15 cellular contexts compared by ENCODE assay signal in genomic region chr13:51777921-51778320, GRCh38. TPM values are rescaled to one million over a fixed set of nuclear protein-coding genes. Genes with fewer than 3 reads are reported as not detected.
DNase-seq lines count a peak whose midpoint lies in the region; ATAC-seq and TF ChIP-seq lines count a peak whose summit lies in the region.
"Had no signal": no experiment of that assay in that cellular context is flagged by ENCODE, and none has a peak within 500 bp of the region (broad histone marks: within the 10 kb centered on the region; RNA-seq: fewer than 3 reads in every experiment).

No MANE protein-coding gene starts in this region.

- no peaks in the 10 kb centered on the region for H3K27me3 ChIP-seq in endodermal cell (ENCODE audit: control insufficient read depth, insufficient read depth, low read length, poor library complexity, severe bottlenecking)
- H3K27me3 ChIP-seq: BLaER1 treated with 17β-estradiol and CSF1 and Interleukin-3, amounts not matched to agents 10 nM and 100 nM had no signal

- no peak overlapping the region for H3K27ac ChIP-seq in HEK293 (ENCODE audit: extremely low read depth, low read depth, low read length)
- peak overlapping the region; percentile 58 for H3K27ac ChIP-seq in endodermal cell (ENCODE audit: low read depth, low read length)
- H3K27ac ChIP-seq: BLaER1 treated with 17β-estradiol and CSF1 and Interleukin-3, amounts not matched to agents 10 nM and 100 nM had no signal

- H3K4me3 Mint-ChIP-seq in T-helper 17 cell (no peak overlapping the region), endodermal cell (no peak overlapping the region), neural crest cell (no peak overlapping the region)
- no peak overlapping the region for H3K4me3 Mint-ChIP-seq in stimulated activated memory B cell treated with anti-CD40 and anti-IgM and Interleukin-4, amounts not matched to agents 10 μg/mL and 1 μg/mL and 100 μg/mL, for 72 hours
- H3K4me3 Mint-ChIP-seq: B cell; CD8-positive, alpha-beta T cell; H9; IgD-negative memory B cell had no signal

- CTCF ChIA-PET in HEK293 (lab: Yijun Ruan, JAX) = interaction anchor here (0.8 kb wide), 1 partner anchor 20 kb away, joined by 4 read pairs; no protein-coding TSS in a partner anchor

- WGBS in endodermal cell (ENCODE audit: insufficient coverage in 1 of 2, insufficient read length in 1 of 2), 2 experiments = 92 to 93% methylated on average over 8 to 9 of the region's 9 CpGs

- H3K4me1 Mint-ChIP-seq in T-helper 17 cell (peaks cover 9% of the 10 kb centered on the region), endodermal cell (peaks cover 4% of the 10 kb centered on the region), neural crest cell (peaks cover 11% of the 10 kb centered on the region)
- H3K4me1 Mint-ChIP-seq in stimulated activated memory B cell treated with anti-CD40 and anti-IgM and Interleukin-4, amounts not matched to agents 10 μg/mL and 1 μg/mL and 100 μg/mL, for 72 hours = peaks cover 17% of the 10 kb centered on the region

- ATAC-seq in T-helper 17 cell = no peak
- ATAC-seq in stimulated activated memory B cell treated with anti-CD40 and anti-IgM and Interleukin-4, amounts not matched to agents 10 μg/mL and 1 μg/mL and 100 μg/mL, for 72 hours = no peak
- ATAC-seq in HG03159 (IDR thresholded peaks at IDR 0.05; ENCODE audit: unreplicated experiment) = no peak
- ATAC-seq in GM18520 (IDR thresholded peaks at IDR 0.05; ENCODE audit: unreplicated experiment) = no peak
- ATAC-seq: CD8-positive, alpha-beta T cell had no signal

- DNase-seq in T-helper 17 cell (no peak), endodermal cell (no peak), neural crest cell (ENCODE audit: low read depth, low spot score) (no peak), SIG-M5 treated with dmso at 0.1 percent for 504 hours (lab: John Stamatoyannopoulos, UW; ENCODE audit: unreplicated experiment) (no peak)
- DNase-seq: Calu3; CD8-positive, alpha-beta T cell; GF-D8; H9 had no signal

- no peaks in the 10 kb centered on the region for H3K27me3 Mint-ChIP-seq in T-helper 17 cell
- no peaks in the 10 kb centered on the region for H3K27me3 Mint-ChIP-seq in endodermal cell (ENCODE audit: insufficient read depth)
- H3K27me3 Mint-ChIP-seq in neural crest cell (ENCODE audit: low read depth) = no peaks in the 10 kb centered on the region
- H3K27me3 Mint-ChIP-seq in stimulated activated memory B cell treated with anti-CD40 and anti-IgM and Interleukin-4, amounts not matched to agents 10 μg/mL and 1 μg/mL and 100 μg/mL, for 72 hours = no peaks in the 10 kb centered on the region
- H3K27me3 Mint-ChIP-seq: B cell, IgD-negative memory B cell had no signal

- POLR2A ChIA-PET in HEK293 (lab: Yijun Ruan, JAX) = no interaction called here

- H3K4me1 ChIP-seq in HEK293 (ENCODE audit: control insufficient read depth, insufficient read depth, low read length) (no peaks in the 10 kb centered on the region), endodermal cell (ENCODE audit: control insufficient read depth, insufficient read depth, low read length) (peaks cover 3% of the 10 kb centered on the region)

- H3K36me3 ChIP-seq in HEK293 (ENCODE audit: control insufficient read depth in 2 of 2, insufficient read depth in 1 of 2, low read length in 2 of 2) (no peaks in the 10 kb centered on the region), endodermal cell (ENCODE audit: control insufficient read depth, insufficient read depth, low read length) (no peaks in the 10 kb centered on the region)
- H3K36me3 ChIP-seq: BLaER1 treated with 17β-estradiol and CSF1 and Interleukin-3, amounts not matched to agents 10 nM and 100 nM had no signal

- H3K4me3 ChIP-seq in HEK293 (ENCODE audit: low read depth, low read length) = no peak overlapping the region
- no peak overlapping the region for H3K4me3 ChIP-seq in endodermal cell (ENCODE audit: low read length)
- H3K4me3 ChIP-seq: BLaER1 treated with 17β-estradiol and CSF1 and Interleukin-3, amounts not matched to agents 10 nM and 100 nM had no signal

- H3K9me3 Mint-ChIP-seq in endodermal cell (peaks cover 1% of the 10 kb centered on the region), neural crest cell (no peaks in the 10 kb centered on the region)
- no peaks in the 10 kb centered on the region for H3K9me3 Mint-ChIP-seq in stimulated activated memory B cell treated with anti-CD40 and anti-IgM and Interleukin-4, amounts not matched to agents 10 μg/mL and 1 μg/mL and 100 μg/mL, for 72 hours
- H3K9me3 Mint-ChIP-seq: CD8-positive, alpha-beta T cell; H9 had no signal

- H3K36me3 Mint-ChIP-seq in T-helper 17 cell (ENCODE audit: low read depth) (peaks cover 3% of the 10 kb centered on the region), endodermal cell (ENCODE audit: low read depth) (no peaks in the 10 kb centered on the region), neural crest cell (ENCODE audit: low read depth) (no peaks in the 10 kb centered on the region)
- peaks cover 14% of the 10 kb centered on the region for H3K36me3 Mint-ChIP-seq in stimulated activated memory B cell treated with anti-CD40 and anti-IgM and Interleukin-4, amounts not matched to agents 10 μg/mL and 1 μg/mL and 100 μg/mL, for 72 hours
- H3K36me3 Mint-ChIP-seq: IgD-negative memory B cell had no signal

- TF ChIP-seq CTCF in HEK293 (tag by site-specific recombination; IDR thresholded peaks at IDR 0.05) (no peak), endodermal cell (conservative IDR thresholded peaks at IDR 0.05) (no peak), neural crest cell (conservative IDR thresholded peaks at IDR 0.05) (no peak)

- H3K27ac Mint-ChIP-seq in T-helper 17 cell (peak overlapping the region; percentile 51), endodermal cell (no peak overlapping the region), neural crest cell (ENCODE audit: unreplicated experiment) (peak overlapping the region; percentile 87)
- no peak overlapping the region for H3K27ac Mint-ChIP-seq in stimulated activated memory B cell treated with anti-CD40 and anti-IgM and Interleukin-4, amounts not matched to agents 10 μg/mL and 1 μg/mL and 100 μg/mL, for 72 hours
- H3K27ac Mint-ChIP-seq: B cell; CD8-positive, alpha-beta T cell; H9; IgD-negative memory B cell had no signal

- H3K9me3 ChIP-seq in HEK293 (ENCODE audit: control insufficient read depth, insufficient read depth, low read depth, low read length) (no peaks in the 10 kb centered on the region), T-helper 17 cell (ENCODE audit: control insufficient read depth, low read length, poor library complexity, severe bottlenecking) (no peaks in the 10 kb centered on the region), endodermal cell (ENCODE audit: control insufficient read depth, low read length) (no peaks in the 10 kb centered on the region)
- H3K9me3 ChIP-seq: BLaER1 treated with 17β-estradiol and CSF1 and Interleukin-3, amounts not matched to agents 10 nM and 100 nM had no signal

- H3K9ac ChIP-seq in endodermal cell (ENCODE audit: extremely low read depth, low read length, poor library complexity, severe bottlenecking) = no peak overlapping the region
- H3K9ac ChIP-seq: BLaER1 treated with 17β-estradiol and CSF1 and Interleukin-3, amounts not matched to agents 10 nM and 100 nM had no signal

TF ChIP-seq in HEK293, 187 proteins besides CTCF, POLR2A, EP300 and RAD21:
- no peak for TF ChIP-seq ZNF239 (tag by site-specific recombination; IDR thresholded peaks at IDR 0.05)
- TF ChIP-seq REPIN1 (tag by site-specific recombination; IDR thresholded peaks at IDR 0.05; ENCODE audit: low read depth) = no peak
- TF ChIP-seq TSHZ1 (tag by site-specific recombination; IDR thresholded peaks at IDR 0.05; ENCODE audit: borderline replicate concordance) = no peak
- 0 out of 2 replicates have a peak, but pooled peaks have one; percentile 9 for TF ChIP-seq EGR2 (tag by site-specific recombination; IDR thresholded peaks at IDR 0.05; ENCODE audit: low read depth)
- TF ChIP-seq HIC1 (tag by site-specific recombination; IDR thresholded peaks at IDR 0.05) = no peak

RNA-seq across cellular contexts. Expression of gene DHRS12, which starts 26.0 kb away (rescaled TPM):
- 10 to 100 TPM; 18.1 to 23.1 TPM for total RNA-seq in T-helper 17 cell
- 10 to 100 TPM; 13.8 to 19.8 TPM for total RNA-seq in endodermal cell
- polyA plus RNA-seq in endodermal cell (2013, experiment 1 of 2) = 18.1 TPM
- 11.8 TPM for polyA plus RNA-seq in endodermal cell (2013, experiment 2 of 2)
- 8.8 and 9.3 TPM in 2 replicates for total RNA-seq in neural crest cell

Comparison
In these comparisons a context has a peak if more than half of its experiments do, and no peak if none do; other contexts are left out.
1. H3K27ac Mint-ChIP-seq: peak in T-helper 17 cell (single experiment) and neural crest cell (single experiment); none in endodermal cell (single experiment) and stimulated activated memory B cell treated with anti-CD40 and anti-IgM and Interleukin-4, amounts not matched to agents 10 μg/mL and 1 μg/mL and 100 μg/mL, for 72 hours (single experiment).